In the genomic region with DNA sequence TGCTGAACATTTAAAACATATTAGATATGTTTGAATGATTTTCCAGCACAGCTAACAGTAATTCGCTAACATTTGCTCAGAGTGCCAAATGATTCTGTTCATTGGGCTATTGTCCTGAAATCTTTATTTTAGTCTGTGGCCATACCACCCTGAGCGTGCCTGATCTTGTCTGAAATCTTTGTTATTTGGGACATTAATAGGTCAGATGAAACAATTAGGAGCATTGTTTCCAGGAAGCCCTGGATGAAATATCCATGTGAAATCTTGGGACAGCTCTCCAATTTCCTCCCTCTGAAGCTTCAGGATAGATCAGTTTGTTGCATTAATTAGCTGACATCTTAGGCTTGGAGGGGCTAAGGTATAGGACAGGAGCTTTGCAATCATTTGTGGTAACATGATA, we compare ENCODE assay signal across 34 cellular contexts.
"Had no signal": no experiment of that assay in that cellular context is flagged by ENCODE, and none has a peak within 500 bp of the region (broad histone marks: within the 10 kb centered on the region; RNA-seq: fewer than 3 reads in every experiment).

No MANE protein-coding gene starts in this region.

- H3K4me3 Mint-ChIP-seq: activated B cell treated with CpG ODN at 0.5 μM for 24 hours; activated CD4-positive, alpha-beta memory T cell treated with anti-CD3 and anti-CD28 coated beads for 36 hours; activated CD4-positive, alpha-beta T cell treated with anti-CD3 and anti-CD28 coated beads, Interleukin-2, amount 10 ng/mL, durations not matched to agents 24 days and 14 days; activated CD8-positive, alpha-beta T cell treated with anti-CD3 and anti-CD28 coated beads for 36 hours; activated naive CD4-positive, alpha-beta T cell treated with anti-CD3 and anti-CD28 coated beads for 36 hours; activated naive CD8-positive, alpha-beta T cell treated with anti-CD3 and anti-CD28 coated beads for 36 hours; activated T-cell treated with anti-CD3 and anti-CD28 coated beads, Interleukin-2, amount 50 U/mL, for 4 hours; activated T-cell treated with anti-CD3 and anti-CD28 coated beads, Interleukin-2, amount 50 U/mL, for 72 hours; activated T-helper 1 cell treated with anti-CD3 and anti-CD28 coated beads, Interleukin-12 subunit alpha, Interleukin-12 subunit beta, Interleukin-2, Interleukin-4 antibody, amounts not matched to agents 30 ng/mL and 10 ng/mL and 1 ng/mL, durations not matched to agents 14 hours and 24 hours and 36 hours; activated T-helper 17 cell treated with anti-CD3 and anti-CD28 coated beads, Interleukin-2, amount 50 U/mL, for 72 hours; T-helper 1 cell treated with Interleukin-12 subunit alpha and Interleukin-12 subunit beta and Interleukin-4 antibody, amounts not matched to agents 30 μg/mL and 1 μg/mL, for 36 hours; T-helper 2 cell treated with Interferon-gamma antibody and Interleukin-4, amounts not matched to agents 5 μg/mL and 100 μg/mL, for 36 hours had no signal

- H3K27me3 Mint-ChIP-seq: activated CD4-positive, alpha-beta memory T cell treated with anti-CD3 and anti-CD28 coated beads for 36 hours; activated CD4-positive, alpha-beta T cell treated with anti-CD3 and anti-CD28 coated beads, Interleukin-2, amount 10 ng/mL, durations not matched to agents 24 days and 14 days; activated CD8-positive, alpha-beta T cell treated with anti-CD3 and anti-CD28 coated beads for 36 hours; activated naive CD8-positive, alpha-beta T cell treated with anti-CD3 and anti-CD28 coated beads for 36 hours; activated T-helper 17 cell treated with anti-CD3 and anti-CD28 coated beads, Interleukin-2, amount 50 U/mL, for 72 hours had no signal

- H3K36me3 Mint-ChIP-seq: activated CD4-positive, alpha-beta memory T cell treated with anti-CD3 and anti-CD28 coated beads for 36 hours; activated naive CD4-positive, alpha-beta T cell treated with anti-CD3 and anti-CD28 coated beads, Interleukin-2, amount 50 U/mL, for 72 hours; activated naive CD8-positive, alpha-beta T cell treated with anti-CD3 and anti-CD28 coated beads for 36 hours had no signal

- H3K4me1 Mint-ChIP-seq: activated B cell treated with CpG ODN at 0.5 μM for 24 hours; activated CD4-positive, alpha-beta T cell treated with anti-CD3 and anti-CD28 coated beads, Interleukin-2, amount 10 ng/mL, durations not matched to agents 24 days and 14 days; activated naive CD8-positive, alpha-beta T cell treated with anti-CD3 and anti-CD28 coated beads for 36 hours; activated T-helper 17 cell treated with anti-CD3 and anti-CD28 coated beads, Interleukin-2, amount 50 U/mL, for 72 hours had no signal

- H3K9me3 ChIP-seq: body of pancreas, breast epithelium had no signal

- ATAC-seq: activated CD8-positive, alpha-beta T cell treated with anti-CD3 and anti-CD28 coated beads for 36 hours; activated naive CD4-positive, alpha-beta T cell treated with anti-CD3 and anti-CD28 coated beads, Interleukin-2, amount 50 U/mL, for 72 hours; activated T-cell treated with anti-CD3 and anti-CD28 coated beads, Interleukin-2, amount 50 U/mL, for 4 hours; activated T-cell treated with anti-CD3 and anti-CD28 coated beads, Interleukin-2, amount 50 U/mL, for 72 hours; activated T-helper 17 cell treated with anti-CD3 and anti-CD28 coated beads, Interleukin-2, amount 50 U/mL, for 72 hours; body of pancreas had no signal

- DNase-seq: activated B cell treated with CpG ODN at 0.5 μM for 24 hours; activated CD4-positive, alpha-beta memory T cell treated with anti-CD3 and anti-CD28 coated beads for 36 hours; activated CD4-positive, alpha-beta T cell treated with anti-CD3 and anti-CD28 coated beads for 4 hours; activated CD4-positive, alpha-beta T cell treated with anti-CD3 and anti-CD28 coated beads, Interleukin-2, amount 10 ng/mL, durations not matched to agents 24 days and 14 days; activated CD4-positive, alpha-beta T cell treated with anti-CD3 and anti-CD28 coated beads, Interleukin-2, amount 50 U/mL, for 1 hour; activated CD4-positive, alpha-beta T cell treated with anti-CD3 and anti-CD28 coated beads, Interleukin-2, amount 50 U/mL, for 4 hours; activated CD4-positive, CD25-positive, alpha-beta regulatory T cell treated with anti-CD3 and anti-CD28 coated beads, Interleukin-2, amount 50 U/mL, for 72 hours; activated CD8-positive, alpha-beta memory T cell treated with anti-CD3 and anti-CD28 coated beads, Interleukin-2, amount 50 U/mL, for 4 hours; activated CD8-positive, alpha-beta T cell treated with anti-CD3 and anti-CD28 coated beads for 36 hours; activated effector memory CD4-positive, alpha-beta T cell treated with anti-CD3 and anti-CD28 coated beads, Interleukin-2, amount 50 U/mL, for 16 hours; activated gamma-delta T cell treated with Interleukin-2 at 50 U/mL for 16 hours; activated naive CD4-positive, alpha-beta T cell; activated naive CD4-positive, alpha-beta T cell treated with anti-CD3 and anti-CD28 coated beads for 36 hours; activated naive CD4-positive, alpha-beta T cell treated with anti-CD3 and anti-CD28 coated beads, Interleukin-2, amount 50 U/mL, for 16 hours; activated naive CD8-positive, alpha-beta T cell treated with anti-CD3 and anti-CD28 coated beads for 36 hours; activated T-cell treated with anti-CD3 and anti-CD28 coated beads for 4 hours; activated T-cell treated with anti-CD3 and anti-CD28 coated beads, Interleukin-2, amount 50 U/mL, for 1 hour; activated T-cell treated with anti-CD3 and anti-CD28 coated beads, Interleukin-2, amount 50 U/mL, for 4 hours; activated T-cell treated with anti-CD3 and anti-CD28 coated beads, Interleukin-2, amount 50 U/mL, for 72 hours; adrenal gland; amniotic stem cell; aorta; body of pancreas; brain microvascular endothelial cell; central memory CD4-positive, alpha-beta T cell; T-helper 2 cell; T-helper 9 cell had no signal

- H3K4me3 ChIP-seq: adrenal gland, body of pancreas, breast epithelium had no signal

- H3K36me3 ChIP-seq: adrenal gland, brain microvascular endothelial cell, breast epithelium had no signal

- H3K27ac Mint-ChIP-seq: activated B cell treated with CpG ODN at 0.5 μM for 24 hours; activated CD4-positive, alpha-beta memory T cell treated with anti-CD3 and anti-CD28 coated beads for 36 hours; activated CD4-positive, alpha-beta T cell treated with anti-CD3 and anti-CD28 coated beads, Interleukin-2, amount 10 ng/mL, durations not matched to agents 24 days and 14 days; activated CD8-positive, alpha-beta T cell treated with anti-CD3 and anti-CD28 coated beads for 36 hours; activated naive CD4-positive, alpha-beta T cell treated with anti-CD3 and anti-CD28 coated beads for 36 hours; activated naive CD4-positive, alpha-beta T cell treated with anti-CD3 and anti-CD28 coated beads, Interleukin-2, amount 50 U/mL, for 72 hours; activated naive CD8-positive, alpha-beta T cell treated with anti-CD3 and anti-CD28 coated beads for 36 hours; activated T-cell treated with anti-CD3 and anti-CD28 coated beads, Interleukin-2, amount 50 U/mL, for 72 hours; activated T-helper 1 cell treated with anti-CD3 and anti-CD28 coated beads, Interleukin-12 subunit alpha, Interleukin-12 subunit beta, Interleukin-2, Interleukin-4 antibody, amounts not matched to agents 30 ng/mL and 10 ng/mL and 1 ng/mL, durations not matched to agents 14 hours and 24 hours and 36 hours; activated T-helper 17 cell treated with anti-CD3 and anti-CD28 coated beads, Interleukin-2, amount 50 U/mL, for 72 hours; T-helper 1 cell treated with Interleukin-12 subunit alpha and Interleukin-12 subunit beta and Interleukin-4 antibody, amounts not matched to agents 30 μg/mL and 1 μg/mL, for 36 hours; T-helper 2 cell treated with Interferon-gamma antibody and Interleukin-4, amounts not matched to agents 5 μg/mL and 100 μg/mL, for 36 hours had no signal

- H3K27ac ChIP-seq: adrenal gland, body of pancreas, brain microvascular endothelial cell, VCaP had no signal

- H3K9me3 Mint-ChIP-seq: activated B cell treated with CpG ODN at 0.5 μM for 24 hours; activated CD4-positive, alpha-beta memory T cell treated with anti-CD3 and anti-CD28 coated beads for 36 hours; activated naive CD4-positive, alpha-beta T cell treated with anti-CD3 and anti-CD28 coated beads for 36 hours; activated naive CD8-positive, alpha-beta T cell treated with anti-CD3 and anti-CD28 coated beads for 36 hours; activated T-cell treated with anti-CD3 and anti-CD28 coated beads, Interleukin-2, amount 50 U/mL, for 4 hours; activated T-helper 1 cell treated with anti-CD3 and anti-CD28 coated beads, Interleukin-12 subunit alpha, Interleukin-12 subunit beta, Interleukin-2, Interleukin-4 antibody, amounts not matched to agents 30 ng/mL and 10 ng/mL and 1 ng/mL, durations not matched to agents 14 hours and 24 hours and 36 hours; activated T-helper 17 cell treated with anti-CD3 and anti-CD28 coated beads, Interleukin-2, amount 50 U/mL, for 72 hours; T-helper 1 cell treated with Interleukin-12 subunit alpha and Interleukin-12 subunit beta and Interleukin-4 antibody, amounts not matched to agents 30 μg/mL and 1 μg/mL, for 36 hours; T-helper 2 cell treated with Interferon-gamma antibody and Interleukin-4, amounts not matched to agents 5 μg/mL and 100 μg/mL, for 36 hours had no signal

- H3K27me3 ChIP-seq: adrenal gland, body of pancreas, brain microvascular endothelial cell, breast epithelium had no signal

- H3K4me1 ChIP-seq: adrenal gland, body of pancreas, breast epithelium had no signal
